In the genomic region with DNA sequence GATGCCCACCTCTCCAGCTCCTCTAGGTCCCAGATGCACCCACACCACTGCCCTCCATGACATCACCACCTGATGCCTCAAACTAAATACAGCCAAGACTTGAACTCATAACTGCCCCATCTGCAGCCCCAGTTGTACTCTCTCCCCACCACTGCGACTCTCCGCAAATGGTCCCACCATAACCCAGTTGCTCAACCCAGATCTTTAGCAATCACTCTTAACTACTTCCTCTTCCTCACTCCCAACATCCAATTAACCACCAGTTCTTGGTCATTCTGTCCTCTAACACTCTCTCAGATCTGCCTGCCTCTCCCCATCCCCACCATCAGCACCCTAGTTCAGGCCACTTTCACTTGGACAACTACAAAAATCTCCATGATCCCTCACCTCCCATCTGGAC, we compare ENCODE assay signal across 20 cellular contexts. TPM values are rescaled to one million over a fixed set of nuclear protein-coding genes. Genes with fewer than 3 reads are reported as not detected.
DNase-seq lines count a peak whose midpoint lies in the region; ATAC-seq and TF ChIP-seq lines count a peak whose summit lies in the region.
"Had no signal": no experiment of that assay in that cellular context is flagged by ENCODE, and none has a peak within 500 bp of the region (broad histone marks: within the 10 kb centered on the region; RNA-seq: fewer than 3 reads in every experiment).

No MANE protein-coding gene starts in this region.

- H3K27me3 ChIP-seq in BLaER1 treated with 17β-estradiol and CSF1 and Interleukin-3, amounts not matched to agents 10 nM and 100 nM = no peaks in the 10 kb centered on the region
- H3K27me3 ChIP-seq in neuronal stem cell (ENCODE audit: control insufficient read depth in 3 of 3, insufficient read depth in 3 of 3, low read depth in 1 of 3, low read length in 3 of 3) = peaks cover 0 to 25% (median 11%) of the 10 kb centered on the region in 3 experiments
- H3K27me3 ChIP-seq in stomach = peaks cover 0 to 77% (median 15%) of the 10 kb centered on the region in 3 donors
- H3K27me3 ChIP-seq: MG63 had no signal

- no peak for TF ChIP-seq POLR2A in stomach (IDR thresholded peaks at IDR 0.05)

- H3K4me3 ChIP-seq in BLaER1 treated with 17β-estradiol and CSF1 and Interleukin-3, amounts not matched to agents 10 nM and 100 nM = no peak overlapping the region
- H3K4me3 ChIP-seq in neuronal stem cell (ENCODE audit: low read length in 2 of 2) (no peak overlapping the region), stomach (no peak overlapping the region)
- H3K4me3 ChIP-seq: MG63, PC-9, SJSA1 had no signal

- H2AK5ac ChIP-seq in neuronal stem cell (ENCODE audit: low read depth, low read length) = peak overlapping the region; percentile 30

- H3K79me1 ChIP-seq in neuronal stem cell (ENCODE audit: low read depth, low read length) = no peaks in the 10 kb centered on the region

- no peaks in the 10 kb centered on the region for H4K20me1 ChIP-seq in BLaER1 treated with 17β-estradiol and CSF1 and Interleukin-3, amounts not matched to agents 10 nM and 100 nM

- H3K4ac ChIP-seq in neuronal stem cell (ENCODE audit: low read length) = no peak overlapping the region

- no peak overlapping the region for H4K8ac ChIP-seq in neuronal stem cell (ENCODE audit: low read depth, low read length)

- H3K23ac ChIP-seq in neuronal stem cell (ENCODE audit: low read depth, low read length, poor library complexity) = no peak overlapping the region

- H2BK15ac ChIP-seq in neuronal stem cell (ENCODE audit: low read length) = no peak overlapping the region

- no peak overlapping the region for H2BK120ac ChIP-seq in neuronal stem cell (ENCODE audit: low read depth, low read length)

- peak overlapping the region; percentile 2 for H3K18ac ChIP-seq in neuronal stem cell (ENCODE audit: low read length)

- peaks cover 0 to 12% (median 0%) of the 10 kb centered on the region in 10 experiments; a peak in 8 of 20 replicates for H3K4me1 ChIP-seq in BLaER1 treated with 17β-estradiol and CSF1 and Interleukin-3, amounts not matched to agents 10 nM and 100 nM
- H3K4me1 ChIP-seq in neuronal stem cell (ENCODE audit: control insufficient read depth in 2 of 2, insufficient read depth in 1 of 2, low read depth in 1 of 2, low read length in 2 of 2) = peaks cover 0 to 5% of the 10 kb centered on the region in 2 donors
- H3K4me1 ChIP-seq in stomach = no peaks in the 10 kb centered on the region
- H3K4me1 ChIP-seq: SJSA1 had no signal

- H4K91ac ChIP-seq in neuronal stem cell (ENCODE audit: low read depth, low read length, poor library complexity) = no peak overlapping the region

- no peaks in the 10 kb centered on the region for H3K36me3 ChIP-seq in BLaER1 treated with 17β-estradiol and CSF1 and Interleukin-3, amounts not matched to agents 10 nM and 100 nM
- H3K36me3 ChIP-seq in neuronal stem cell (replicated peaks in 1 of 2; ENCODE audit: control insufficient read depth in 2 of 2, insufficient read depth in 2 of 2, low read length in 2 of 2) (no peaks in the 10 kb centered on the region), stomach (no peaks in the 10 kb centered on the region)
- H3K36me3 ChIP-seq: MG63, SJSA1 had no signal

- H2BK12ac ChIP-seq in neuronal stem cell (ENCODE audit: low read length) = no peak overlapping the region

- H3K14ac ChIP-seq in neuronal stem cell (ENCODE audit: low read length) = no peak overlapping the region

- H3K9me3 ChIP-seq in BLaER1 treated with 17β-estradiol and CSF1 and Interleukin-3, amounts not matched to agents 10 nM and 100 nM (replicated peaks in 1 of 11) = peaks cover 0 to 4% (median 0%) of the 10 kb centered on the region in 11 experiments; a peak in 1 of 22 replicates
- H3K9me3 ChIP-seq in neuronal stem cell (replicated peaks in 1 of 2; ENCODE audit: control insufficient read depth in 2 of 2, insufficient read depth in 1 of 2, low read depth in 1 of 2, low read length in 2 of 2) (no peaks in the 10 kb centered on the region), stomach (no peaks in the 10 kb centered on the region)
- H3K9me3 ChIP-seq: MG63, SJSA1 had no signal

- no peak overlapping the region for H2AFZ ChIP-seq in neuronal stem cell (ENCODE audit: low read length)
- H2AFZ ChIP-seq: PC-9 had no signal

- intact Hi-C loops in stomach (cut with DNase I; ENCODE audit: low total_unique reads) = no loop called here

- WGBS in neuronal stem cell (ENCODE audit: extremely low coverage in 2 of 2, insufficient read length in 2 of 2, insufficient replicate concordance in 1 of 2), 2 donors = no CpG with 5 or more reads among the region's 2 CpGs
- 81 to 97% (median 89%) methylated on average over 2 of the region's 2 CpGs for WGBS in stomach, 5 donors

- peak; percentile 91 for DNase-seq in MV-4-11 (lab: John Stamatoyannopoulos, UW)
- DNase-seq in SKM-1 treated with dmso at 0.1 percent for 144 hours (lab: John Stamatoyannopoulos, UW; ENCODE audit: unreplicated experiment) = peak; percentile 72
- DNase-seq in neuronal stem cell (ENCODE audit: low spot score) = no peak
- no peak for DNase-seq in stomach
- DNase-seq in left lobe of liver (ENCODE audit: low spot score) = no peak
- no peak for DNase-seq in inferior parietal cortex (ENCODE audit: extremely low spot score)
- DNase-seq: CD4-positive, alpha-beta memory T cell; GF-D8; GOT3; IMR-90; Kasumi-1; MG63; NCI-H1694 treated with DMSO at 0.1 percent for 48 hours; NK-92 treated with Interleukin-12 subunit alpha and Interleukin-12 subunit beta, amount 100 ng/mL, for 24 hours; PC-9; SW 1271 had no signal

- TF ChIP-seq EP300 in stomach (IDR thresholded peaks at IDR 0.05) = no peak

- H3K4me2 ChIP-seq in BLaER1 treated with 17β-estradiol and CSF1 and Interleukin-3, amounts not matched to agents 10 nM and 100 nM = peak overlapping the region in 7 of 11 experiments; percentile 1 to 58 (median 44); a peak in 8 of 22 replicates
- H3K4me2 ChIP-seq in neuronal stem cell (ENCODE audit: insufficient read depth, low read length, poor library complexity, severe bottlenecking) = no peak overlapping the region
- H3K4me2 ChIP-seq: PC-9 had no signal

- no peak overlapping the region for H3K9ac ChIP-seq in BLaER1 treated with 17β-estradiol and CSF1 and Interleukin-3, amounts not matched to agents 10 nM and 100 nM
- no peak overlapping the region for H3K9ac ChIP-seq in neuronal stem cell (ENCODE audit: low read depth, low read length, poor library complexity)

- H2BK5ac ChIP-seq in neuronal stem cell (ENCODE audit: low read length) = no peak overlapping the region

- no peak overlapping the region for H3K27ac ChIP-seq in BLaER1 treated with 17β-estradiol and CSF1 and Interleukin-3, amounts not matched to agents 10 nM and 100 nM
- H3K27ac ChIP-seq in neuronal stem cell (replicated peaks; ENCODE audit: low read length) (no peak overlapping the region), stomach (no peak overlapping the region)
- H3K27ac ChIP-seq: PC-9, SJSA1 had no signal

- no peak for ATAC-seq in left lobe of liver

- TF ChIP-seq CTCF in stomach (IDR thresholded peaks at IDR 0.05) = no peak

RNA-seq across cellular contexts. Expression of gene PLA2G2C, which starts 36.8 kb away (rescaled TPM):
- not detected for polyA plus RNA-seq in neuronal stem cell (2013, experiment 1 of 2)
- not detected for polyA plus RNA-seq in neuronal stem cell (2013, experiment 2 of 2)
- total RNA-seq in stomach (1 to 10 TPM in 1 of 5 donors, under 1 TPM in 1, not detected in 3; 0.73 to 1.3 TPM), left lobe of liver (not detected)
- under 1 TPM in 1 of 3 donors, not detected in 2; 0.43 TPM for polyA plus RNA-seq in stomach
- total RNA-seq: CD4-positive, alpha-beta memory T cell; Daoy; IMR-90; SJSA1 had no signal
- polyA plus RNA-seq: BJ; CD4-positive, alpha-beta memory T cell; IMR-90 had no signal

RNA-seq across cellular contexts. Expression of gene UBXN10, which starts 37.2 kb away (rescaled TPM):
- polyA plus RNA-seq in neuronal stem cell (2013, experiment 1 of 2) = 0.50 TPM
- 0.55 TPM for polyA plus RNA-seq in neuronal stem cell (2013, experiment 2 of 2)
- total RNA-seq in stomach = 1 to 10 TPM; 1.2 to 8.0 (median 3.8) TPM
- 1 to 10 TPM in 2 of 3 donors, under 1 TPM in 1; 0.31 to 1.8 (median 1.5) TPM for polyA plus RNA-seq in stomach
- 1.3 TPM for total RNA-seq in left lobe of liver
- total RNA-seq: IMR-90, SJSA1 had no signal
- polyA plus RNA-seq: BJ, IMR-90 had no signal

Comparison
In these comparisons a context has a peak if more than half of its experiments do, and no peak if none do; other contexts are left out.
1. DNase-seq: peak in MV-4-11 (single experiment) and SKM-1 treated with dmso at 0.1 percent for 144 hours (single experiment); none in neuronal stem cell (single experiment), stomach (single experiment), left lobe of liver (single experiment) and inferior parietal cortex (single experiment).